In the genomic region with DNA sequence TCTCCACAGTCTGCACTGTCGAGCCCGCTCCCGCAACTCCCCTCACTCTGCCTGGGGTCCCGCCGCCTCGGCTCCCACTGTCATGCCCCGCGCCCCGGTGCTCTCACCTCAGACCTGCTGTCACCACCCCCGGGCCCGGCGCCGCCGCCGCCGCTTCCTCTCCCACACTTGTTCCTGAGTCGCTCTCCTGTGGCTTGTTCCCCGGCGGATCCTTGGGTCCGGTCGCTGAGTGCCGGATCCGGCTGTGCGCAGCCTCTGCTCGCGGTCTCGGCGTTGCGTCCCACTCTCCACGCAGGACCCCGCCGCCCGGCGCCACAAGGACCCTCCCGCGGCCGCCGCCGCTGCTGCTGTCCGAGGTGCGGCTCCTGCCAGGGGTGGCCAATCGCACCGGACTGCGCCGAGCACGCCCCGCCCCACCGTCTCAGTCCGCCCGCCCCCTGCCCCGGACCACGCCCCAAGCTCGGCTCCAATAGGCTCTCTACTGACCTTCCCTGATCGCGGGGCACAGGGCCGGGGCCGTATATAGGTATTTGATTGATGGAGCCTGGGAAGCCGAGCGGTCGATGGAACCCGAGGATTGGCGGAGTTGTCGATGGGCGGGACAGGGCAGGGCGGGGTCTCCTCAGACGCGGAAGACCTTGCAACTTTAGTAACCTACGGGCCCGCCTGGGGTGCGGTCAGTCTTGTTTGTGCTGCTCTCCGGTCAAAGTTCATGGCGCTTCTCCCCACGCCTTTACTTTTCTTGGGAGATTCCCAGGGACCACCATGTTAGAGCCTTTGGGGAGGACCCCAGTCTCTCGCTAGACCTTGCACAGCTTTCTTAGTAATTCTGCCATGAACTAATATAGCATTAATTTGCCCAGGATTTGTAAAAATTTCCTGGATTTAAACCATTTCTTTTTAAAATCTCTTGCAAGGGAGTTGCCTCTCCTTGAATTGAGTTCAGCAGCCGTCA, we compare ENCODE assay signal across 1 cellular context.
TF ChIP-seq lines count a peak whose summit lies in the region.

Gene TAOK3, minus strand, starts transcription at position 367 of the 955 bp plus-strand sequence. CDS start 117,340 bp downstream, outside the sequence.

TF ChIP-seq in K562, 482 proteins besides CTCF, POLR2A, EP300 and RAD21 (continued from another document and continues in another):
- TF ChIP-seq, protein P1, sequence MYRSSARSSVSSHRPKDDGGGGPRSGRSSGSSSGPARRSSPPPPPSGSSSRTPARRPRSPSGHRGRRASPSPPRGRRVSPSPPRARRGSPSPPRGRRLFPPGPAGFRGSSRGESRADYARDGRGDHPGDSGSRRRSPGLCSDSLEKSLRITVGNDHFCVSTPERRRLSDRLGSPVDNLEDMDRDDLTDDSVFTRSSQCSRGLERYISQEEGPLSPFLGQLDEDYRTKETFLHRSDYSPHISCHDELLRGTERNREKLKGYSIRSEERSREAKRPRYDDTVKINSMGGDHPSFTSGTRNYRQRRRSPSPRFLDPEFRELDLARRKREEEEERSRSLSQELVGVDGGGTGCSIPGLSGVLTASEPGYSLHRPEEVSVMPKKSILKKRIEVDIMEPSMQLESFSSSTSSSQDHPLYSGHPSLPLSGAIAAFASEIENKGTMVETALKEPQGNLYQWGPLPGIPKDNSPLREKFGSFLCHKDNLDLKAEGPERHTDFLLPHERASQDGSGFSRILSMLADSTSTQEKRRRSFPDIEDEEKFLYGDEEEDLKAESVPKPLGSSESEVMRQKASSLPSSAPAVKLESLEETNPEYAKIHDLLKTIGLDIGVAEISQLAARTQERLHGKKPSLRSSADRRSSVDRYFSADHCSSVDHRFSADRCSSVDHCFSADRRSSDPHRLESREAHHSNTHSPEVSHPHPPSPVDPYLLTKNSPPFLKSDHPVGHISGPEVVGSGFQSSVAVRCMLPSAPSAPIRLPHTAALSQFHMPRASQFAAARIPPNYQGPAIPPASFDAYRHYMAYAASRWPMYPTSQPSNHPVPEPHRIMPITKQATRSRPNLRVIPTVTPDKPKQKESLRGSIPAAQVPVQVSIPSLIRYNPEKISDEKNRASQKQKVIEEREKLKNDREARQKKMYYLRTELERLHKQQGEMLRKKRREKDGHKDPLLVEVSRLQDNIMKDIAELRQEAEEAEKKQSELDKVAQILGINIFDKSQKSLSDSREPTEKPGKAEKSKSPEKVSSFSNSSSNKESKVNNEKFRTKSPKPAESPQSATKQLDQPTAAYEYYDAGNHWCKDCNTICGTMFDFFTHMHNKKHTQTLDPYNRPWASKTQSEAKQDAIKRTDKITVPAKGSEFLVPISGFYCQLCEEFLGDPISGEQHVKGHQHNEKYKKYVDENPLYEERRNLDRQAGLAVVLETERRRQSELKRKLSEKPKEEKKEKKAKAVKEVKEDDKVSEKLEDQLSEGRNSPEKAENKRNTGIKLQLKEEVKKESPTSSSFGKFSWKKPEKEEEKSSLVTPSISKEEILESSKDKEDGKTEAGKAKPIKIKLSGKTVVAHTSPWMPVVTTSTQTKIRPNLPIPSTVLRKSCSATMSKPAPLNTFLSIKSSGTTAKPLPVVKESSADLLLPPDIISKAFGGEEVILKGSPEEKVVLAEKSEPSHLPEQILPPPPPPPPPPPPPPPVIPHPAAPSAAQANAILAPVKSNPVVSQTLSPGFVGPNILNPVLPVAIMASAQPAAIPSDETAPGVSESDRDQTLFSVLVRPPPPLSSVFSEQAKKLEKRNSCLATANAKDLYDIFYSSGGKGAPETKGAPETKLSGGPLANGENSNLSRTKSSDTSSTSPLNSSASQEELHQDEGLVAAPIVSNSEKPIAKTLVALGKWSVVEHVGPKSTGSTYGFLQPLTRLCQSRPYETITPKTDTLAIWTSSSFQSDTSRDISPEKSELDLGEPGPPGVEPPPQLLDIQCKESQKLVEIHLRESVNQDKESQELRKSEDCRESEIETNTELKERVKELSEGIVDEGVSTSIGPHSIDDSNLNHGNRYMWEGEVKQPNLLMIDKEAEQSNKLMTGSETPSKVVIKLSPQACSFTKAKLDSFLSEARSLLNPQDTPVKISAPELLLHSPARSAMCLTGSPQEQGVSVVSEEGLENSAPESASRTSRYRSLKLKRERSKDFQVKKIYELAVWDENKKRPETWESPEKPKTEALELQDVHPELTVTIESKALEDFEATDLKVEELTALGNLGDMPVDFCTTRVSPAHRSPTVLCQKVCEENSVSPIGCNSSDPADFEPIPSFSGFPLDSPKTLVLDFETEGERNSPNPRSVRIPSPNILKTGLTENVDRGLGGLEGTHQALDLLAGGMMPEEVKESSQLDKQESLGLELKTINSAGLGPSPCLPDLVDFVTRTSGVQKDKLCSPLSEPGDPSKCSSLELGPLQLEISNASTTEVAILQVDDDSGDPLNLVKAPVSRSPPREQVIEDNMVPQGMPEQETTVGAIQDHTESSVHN (IDR thresholded peaks at IDR 0.05; ENCODE audit: borderline replicate concordance in 1 of 2, low read depth in 1 of 2) = no peak
- TF ChIP-seq ZMIZ1 (IDR thresholded peaks at IDR 0.05; ENCODE audit: low read depth in 2 of 2, low read length in 2 of 2) (peak; percentile 23 to 98; a peak in 3 of 4 replicates), HNRNPH1 (optimal IDR thresholded peaks at IDR 0.05; ENCODE audit: low read depth, low read length) (no peak), ASH1L (IDR thresholded peaks at IDR 0.05; ENCODE audit: borderline replicate concordance, low read depth, partially characterized antibody) (no peak), BRCA1 (IDR thresholded peaks at IDR 0.05) (no peak), BRCA1 (CRISPR knock-in tag; IDR thresholded peaks at IDR 0.05) (no peak), MXI1 (IDR thresholded peaks at IDR 0.05; ENCODE audit: low read depth, low read length) (peak; percentile 16; the same call in 1 of the 2 replicates), KAT7 (CRISPR knock-in tag; IDR thresholded peaks at IDR 0.05; ENCODE audit: borderline replicate concordance) (0 out of 2 replicates have a peak, but pooled peaks have one; percentile 8), SMAD4 (CRISPR knock-in tag; conservative IDR thresholded peaks at IDR 0.05) (peak; percentile 63), HMG20B (CRISPR knock-in tag; IDR thresholded peaks at IDR 0.05) (no peak), PHF8 (IDR thresholded peaks at IDR 0.05; ENCODE audit: borderline replicate concordance, low read length) (peak; percentile 85; the same call in 1 of the 2 replicates), PRMT5 (CRISPR knock-in tag; IDR thresholded peaks at IDR 0.05) (no peak), MCM7 (IDR thresholded peaks at IDR 0.05) (no peak), NCOA2 (IDR thresholded peaks at IDR 0.05; ENCODE audit: partially characterized antibody in 2 of 2) (no peak), TSC22D4 (tag; IDR thresholded peaks at IDR 0.05) (no peak), TAF1 (IDR thresholded peaks at IDR 0.05; ENCODE audit: control insufficient read depth, extremely low read depth, insufficient read depth, low read length, severe bottlenecking) (peak; percentile 98), FOXK1 (CRISPR knock-in tag; IDR thresholded peaks at IDR 0.05; ENCODE audit: borderline replicate concordance) (no peak), CCNT2 (IDR thresholded peaks at IDR 0.05; ENCODE audit: borderline replicate concordance, extremely low read depth, insufficient read length, low read depth, low read length) (peak; percentile 54), CTBP1 (IDR thresholded peaks at IDR 0.05; ENCODE audit: borderline replicate concordance) (0 out of 2 replicates have a peak, but pooled peaks have one; percentile 16), MYNN (IDR thresholded peaks at IDR 0.05) (no peak), MYNN (CRISPR knock-in tag; IDR thresholded peaks at IDR 0.05) (no peak), NR0B1 (IDR thresholded peaks at IDR 0.05; ENCODE audit: partially characterized antibody) (no peak), ZFP30 (CRISPR knock-in tag; IDR thresholded peaks at IDR 0.05; ENCODE audit: borderline replicate concordance) (no peak), SMC3 (conservative IDR thresholded peaks at IDR 0.05; ENCODE audit: insufficient read depth, low read depth, low read length) (no peak), ZNF3 (CRISPR knock-in tag; IDR thresholded peaks at IDR 0.05) (no peak)
- TF ChIP-seq, protein P2, sequence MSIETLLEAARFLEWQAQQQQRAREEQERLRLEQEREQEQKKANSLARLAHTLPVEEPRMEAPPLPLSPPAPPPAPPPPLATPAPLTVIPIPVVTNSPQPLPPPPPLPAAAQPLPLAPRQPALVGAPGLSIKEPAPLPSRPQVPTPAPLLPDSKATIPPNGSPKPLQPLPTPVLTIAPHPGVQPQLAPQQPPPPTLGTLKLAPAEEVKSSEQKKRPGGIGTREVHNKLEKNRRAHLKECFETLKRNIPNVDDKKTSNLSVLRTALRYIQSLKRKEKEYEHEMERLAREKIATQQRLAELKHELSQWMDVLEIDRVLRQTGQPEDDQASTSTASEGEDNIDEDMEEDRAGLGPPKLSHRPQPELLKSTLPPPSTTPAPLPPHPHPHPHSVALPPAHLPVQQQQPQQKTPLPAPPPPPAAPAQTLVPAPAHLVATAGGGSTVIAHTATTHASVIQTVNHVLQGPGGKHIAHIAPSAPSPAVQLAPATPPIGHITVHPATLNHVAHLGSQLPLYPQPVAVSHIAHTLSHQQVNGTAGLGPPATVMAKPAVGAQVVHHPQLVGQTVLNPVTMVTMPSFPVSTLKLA (conservative IDR thresholded peaks at IDR 0.05) = peak; percentile 73 to 81
- TF ChIP-seq, protein P3, sequence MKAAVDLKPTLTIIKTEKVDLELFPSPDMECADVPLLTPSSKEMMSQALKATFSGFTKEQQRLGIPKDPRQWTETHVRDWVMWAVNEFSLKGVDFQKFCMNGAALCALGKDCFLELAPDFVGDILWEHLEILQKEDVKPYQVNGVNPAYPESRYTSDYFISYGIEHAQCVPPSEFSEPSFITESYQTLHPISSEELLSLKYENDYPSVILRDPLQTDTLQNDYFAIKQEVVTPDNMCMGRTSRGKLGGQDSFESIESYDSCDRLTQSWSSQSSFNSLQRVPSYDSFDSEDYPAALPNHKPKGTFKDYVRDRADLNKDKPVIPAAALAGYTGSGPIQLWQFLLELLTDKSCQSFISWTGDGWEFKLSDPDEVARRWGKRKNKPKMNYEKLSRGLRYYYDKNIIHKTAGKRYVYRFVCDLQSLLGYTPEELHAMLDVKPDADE (conservative IDR thresholded peaks at IDR 0.05; ENCODE audit: control insufficient read depth, low read depth, low read length) = peak; percentile 33; the same call in 1 of the 2 replicates
- TF ChIP-seq, protein P4, sequence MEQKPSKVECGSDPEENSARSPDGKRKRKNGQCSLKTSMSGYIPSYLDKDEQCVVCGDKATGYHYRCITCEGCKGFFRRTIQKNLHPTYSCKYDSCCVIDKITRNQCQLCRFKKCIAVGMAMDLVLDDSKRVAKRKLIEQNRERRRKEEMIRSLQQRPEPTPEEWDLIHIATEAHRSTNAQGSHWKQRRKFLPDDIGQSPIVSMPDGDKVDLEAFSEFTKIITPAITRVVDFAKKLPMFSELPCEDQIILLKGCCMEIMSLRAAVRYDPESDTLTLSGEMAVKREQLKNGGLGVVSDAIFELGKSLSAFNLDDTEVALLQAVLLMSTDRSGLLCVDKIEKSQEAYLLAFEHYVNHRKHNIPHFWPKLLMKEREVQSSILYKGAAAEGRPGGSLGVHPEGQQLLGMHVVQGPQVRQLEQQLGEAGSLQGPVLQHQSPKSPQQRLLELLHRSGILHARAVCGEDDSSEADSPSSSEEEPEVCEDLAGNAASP (IDR thresholded peaks at IDR 0.05) = no peak
- TF ChIP-seq, protein P5, sequence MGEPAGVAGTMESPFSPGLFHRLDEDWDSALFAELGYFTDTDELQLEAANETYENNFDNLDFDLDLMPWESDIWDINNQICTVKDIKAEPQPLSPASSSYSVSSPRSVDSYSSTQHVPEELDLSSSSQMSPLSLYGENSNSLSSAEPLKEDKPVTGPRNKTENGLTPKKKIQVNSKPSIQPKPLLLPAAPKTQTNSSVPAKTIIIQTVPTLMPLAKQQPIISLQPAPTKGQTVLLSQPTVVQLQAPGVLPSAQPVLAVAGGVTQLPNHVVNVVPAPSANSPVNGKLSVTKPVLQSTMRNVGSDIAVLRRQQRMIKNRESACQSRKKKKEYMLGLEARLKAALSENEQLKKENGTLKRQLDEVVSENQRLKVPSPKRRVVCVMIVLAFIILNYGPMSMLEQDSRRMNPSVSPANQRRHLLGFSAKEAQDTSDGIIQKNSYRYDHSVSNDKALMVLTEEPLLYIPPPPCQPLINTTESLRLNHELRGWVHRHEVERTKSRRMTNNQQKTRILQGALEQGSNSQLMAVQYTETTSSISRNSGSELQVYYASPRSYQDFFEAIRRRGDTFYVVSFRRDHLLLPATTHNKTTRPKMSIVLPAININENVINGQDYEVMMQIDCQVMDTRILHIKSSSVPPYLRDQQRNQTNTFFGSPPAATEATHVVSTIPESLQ (CRISPR knock-in tag; IDR thresholded peaks at IDR 0.05) = no peak
- TF ChIP-seq, protein P6, sequence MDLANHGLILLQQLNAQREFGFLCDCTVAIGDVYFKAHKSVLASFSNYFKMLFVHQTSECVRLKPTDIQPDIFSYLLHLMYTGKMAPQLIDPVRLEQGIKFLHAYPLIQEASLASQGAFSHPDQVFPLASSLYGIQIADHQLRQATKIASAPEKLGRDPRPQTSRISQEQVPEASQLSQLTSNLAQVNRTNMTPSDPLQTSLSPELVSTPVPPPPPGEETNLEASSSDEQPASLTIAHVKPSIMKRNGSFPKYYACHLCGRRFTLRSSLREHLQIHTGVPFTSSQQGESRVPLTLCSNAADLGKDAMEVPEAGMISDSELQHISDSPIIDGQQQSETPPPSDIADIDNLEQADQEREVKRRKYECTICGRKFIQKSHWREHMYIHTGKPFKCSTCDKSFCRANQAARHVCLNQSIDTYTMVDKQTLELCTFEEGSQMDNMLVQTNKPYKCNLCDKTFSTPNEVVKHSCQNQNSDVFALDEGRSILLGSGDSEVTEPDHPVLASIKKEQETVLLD (IDR thresholded peaks at IDR 0.05) = no peak
